Comparison of ENCODE assay signal across 16 cellular contexts in the genomic region with DNA sequence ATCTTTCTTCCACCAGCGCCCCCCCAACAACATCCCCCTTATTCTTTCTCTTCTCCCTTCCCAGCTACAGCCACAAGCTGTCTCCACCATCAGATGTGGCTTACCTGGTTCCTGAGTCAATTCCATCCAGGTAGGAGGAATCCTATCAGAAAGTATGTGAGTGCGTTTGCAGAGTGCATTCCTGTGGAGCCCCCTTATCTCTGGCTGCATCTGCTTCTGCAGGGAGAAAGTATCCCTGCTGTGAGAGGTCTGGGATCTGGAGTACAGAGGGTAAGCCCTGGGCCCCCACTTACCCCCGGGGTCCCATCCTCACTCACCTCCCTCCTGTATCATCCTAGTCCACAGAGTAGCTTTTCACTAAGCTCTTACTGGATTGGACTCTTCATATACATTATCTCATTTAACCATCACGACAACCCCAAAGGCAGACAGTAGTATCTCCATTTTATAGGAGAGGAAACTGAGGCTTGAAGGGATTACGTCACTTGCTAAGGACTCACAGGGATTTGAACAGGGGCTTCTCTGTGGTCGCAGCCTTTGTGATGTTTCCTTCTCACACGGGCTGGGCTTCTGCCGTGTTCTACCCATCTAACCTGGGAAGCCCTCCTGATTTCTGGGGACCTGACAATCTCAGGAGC. TPM values are rescaled to one million over a fixed set of nuclear protein-coding genes. Genes with fewer than 3 reads are reported as not detected.
DNase-seq lines count a peak whose midpoint lies in the region; ATAC-seq and TF ChIP-seq lines count a peak whose summit lies in the region.
"Had no signal": no experiment of that assay in that cellular context is flagged by ENCODE, and none has a peak within 500 bp of the region (broad histone marks: within the 10 kb centered on the region; RNA-seq: fewer than 3 reads in every experiment).

No MANE protein-coding gene starts in this region.

- no peak overlapping the region for H3K56ac ChIP-seq in mesendoderm (ENCODE audit: low read length)

- H3K4me3 Mint-ChIP-seq in activated CD8-positive, alpha-beta memory T cell treated with anti-CD3 and anti-CD28 coated beads, Interleukin-2, amount 10 ng/mL, durations not matched to agents 7 days and 5 days: no peak overlapping the region
- H3K4me3 Mint-ChIP-seq: CD14-positive monocyte; CD8-positive, alpha-beta T cell; HFFc6 had no signal

- H2BK120ac ChIP-seq in mesendoderm (ENCODE audit: low read depth, low read length): no peak overlapping the region

- H2BK15ac ChIP-seq in mesendoderm (replicated peaks; ENCODE audit: low read depth): no peak overlapping the region

- H2BK5ac ChIP-seq in mesendoderm (ENCODE audit: low read length): no peak overlapping the region

- H4K8ac ChIP-seq in mesendoderm (ENCODE audit: low read depth, low read length): no peak overlapping the region

- no peaks in the 10 kb centered on the region for H3K79me2 ChIP-seq in mesendoderm (ENCODE audit: control insufficient read depth, insufficient read depth, low read length)

- DNase-seq in activated CD8-positive, alpha-beta memory T cell treated with anti-CD3 and anti-CD28 coated beads, Interleukin-2, amount 10 ng/mL, durations not matched to agents 7 days and 5 days: peak; percentile 31
- DNase-seq in activated CD8-positive, alpha-beta memory T cell treated with anti-CD3 and anti-CD28 coated beads for 24 hours: no peak
- no peak for DNase-seq in foreskin keratinocyte
- peak; percentile 78 for DNase-seq in mesendoderm
- DNase-seq in spleen: peak; percentile 12
- no peak for DNase-seq in MV-4-11 (lab: John Stamatoyannopoulos, UW)
- DNase-seq in T-helper 2 cell: no peak
- no peak for DNase-seq in NCI-H1417 treated with DMSO at 0.1 percent for 48 hours (lab: John Stamatoyannopoulos, UW)
- DNase-seq: CD8-positive, alpha-beta T cell; COR-L47; DND-41; GF-D8; HFFc6 had no signal

- CTCF ChIA-PET in activated CD8-positive, alpha-beta memory T cell treated with anti-CD3 and anti-CD28 coated beads, Interleukin-2, amount 10 ng/mL, durations not matched to agents 7 days and 5 days (lab: Charles Lee): interaction anchor here (1.7 kb wide), 1 partner anchor 173 kb away, joined by 4 read pairs; a partner anchor contains a TSS

- H3K4me3 ChIP-seq in mesendoderm (ENCODE audit: low read length) (no peak overlapping the region), spleen (no peak overlapping the region)
- H3K4me3 ChIP-seq: HAP-1 had no signal

- no peak overlapping the region for H2AK5ac ChIP-seq in mesendoderm (ENCODE audit: low read length)

- peak overlapping the region; percentile 76 for H3K27ac ChIP-seq in foreskin keratinocyte
- H3K27ac ChIP-seq in mesendoderm (ENCODE audit: low read depth, low read length): no peak overlapping the region
- no peak overlapping the region for H3K27ac ChIP-seq in spleen
- H3K27ac ChIP-seq: 22Rv1 had no signal

- no peak overlapping the region for H3K9ac ChIP-seq in mesendoderm (ENCODE audit: low read length)

- no peak overlapping the region for H3K27ac Mint-ChIP-seq in activated CD8-positive, alpha-beta memory T cell treated with anti-CD3 and anti-CD28 coated beads, Interleukin-2, amount 10 ng/mL, durations not matched to agents 7 days and 5 days
- H3K27ac Mint-ChIP-seq: CD8-positive, alpha-beta T cell; HFFc6 had no signal

- no peak overlapping the region for H4K5ac ChIP-seq in mesendoderm (ENCODE audit: low read length)

- no peak for TF ChIP-seq CTCF in foreskin keratinocyte (conservative IDR thresholded peaks at IDR 0.05)
- no peak for TF ChIP-seq CTCF in spleen (IDR thresholded peaks at IDR 0.05 in 8 of 11, conservative IDR thresholded peaks at IDR 0.05 in 3 of 11)

- no peaks in the 10 kb centered on the region for H3K4me1 Mint-ChIP-seq in activated CD8-positive, alpha-beta memory T cell treated with anti-CD3 and anti-CD28 coated beads, Interleukin-2, amount 10 ng/mL, durations not matched to agents 7 days and 5 days
- H3K4me1 Mint-ChIP-seq: CD14-positive monocyte had no signal

- no peak for TF ChIP-seq POLR2A in spleen (IDR thresholded peaks at IDR 0.05)

- no peak overlapping the region for H3K18ac ChIP-seq in mesendoderm (ENCODE audit: low read length)

- no peaks in the 10 kb centered on the region for H3K9me3 Mint-ChIP-seq in activated CD8-positive, alpha-beta memory T cell treated with anti-CD3 and anti-CD28 coated beads, Interleukin-2, amount 10 ng/mL, durations not matched to agents 7 days and 5 days (ENCODE audit: low read depth)
- H3K9me3 Mint-ChIP-seq: CD8-positive, alpha-beta T cell; HFFc6 had no signal

- no peak for ATAC-seq in activated CD8-positive, alpha-beta memory T cell treated with anti-CD3 and anti-CD28 coated beads, Interleukin-2, amount 10 ng/mL, durations not matched to agents 7 days and 5 days
- no peak for ATAC-seq in foreskin keratinocyte
- ATAC-seq: CD8-positive, alpha-beta T cell had no signal

- no peak overlapping the region for H3K4ac ChIP-seq in mesendoderm (ENCODE audit: low read depth, low read length)

- H3K36me3 Mint-ChIP-seq in activated CD8-positive, alpha-beta memory T cell treated with anti-CD3 and anti-CD28 coated beads, Interleukin-2, amount 10 ng/mL, durations not matched to agents 7 days and 5 days: no peaks in the 10 kb centered on the region
- H3K36me3 Mint-ChIP-seq: CD14-positive monocyte; CD8-positive, alpha-beta T cell had no signal

- H3K23ac ChIP-seq in mesendoderm (ENCODE audit: low read length): no peak overlapping the region

- H3K27me3 ChIP-seq in foreskin keratinocyte (no peaks in the 10 kb centered on the region), mesendoderm (ENCODE audit: insufficient read depth, low read length, poor library complexity) (no peaks in the 10 kb centered on the region), spleen (replicated peaks in 1 of 7) (peaks cover 0 to 14% (median 0%) of the 10 kb centered on the region in 7 donors)

- peaks cover 19% of the 10 kb centered on the region for H3K27me3 Mint-ChIP-seq in activated CD8-positive, alpha-beta memory T cell treated with anti-CD3 and anti-CD28 coated beads, Interleukin-2, amount 10 ng/mL, durations not matched to agents 7 days and 5 days

- intact Hi-C loops in spleen (cut with DNase I; ENCODE audit: low total_unique reads): no loop called here

- H3K4me2 ChIP-seq in mesendoderm (ENCODE audit: low read length): no peak overlapping the region

- H3K4me1 ChIP-seq in foreskin keratinocyte (peaks cover 11% of the 10 kb centered on the region), mesendoderm (ENCODE audit: control insufficient read depth, low read depth, low read length) (peaks cover 12% of the 10 kb centered on the region), spleen (peaks cover 0 to 4% (median 0%) of the 10 kb centered on the region in 6 donors)
- H3K4me1 ChIP-seq: HAP-1 had no signal

- WGBS in mesendoderm (ENCODE audit: extremely low coverage, insufficient coverage, low lambda C conversion rate): no CpG with 5 or more reads among the region's 8 CpGs
- 85 to 92% (median 92%) methylated on average over 8 of the region's 8 CpGs for WGBS in spleen, 5 donors

- no peaks in the 10 kb centered on the region for H3K9me3 ChIP-seq in spleen
- H3K9me3 ChIP-seq: HAP-1 had no signal

- no peaks in the 10 kb centered on the region for H3K36me3 ChIP-seq in mesendoderm (ENCODE audit: control insufficient read depth, insufficient read depth, low read length)
- H3K36me3 ChIP-seq in spleen: no peaks in the 10 kb centered on the region
- H3K36me3 ChIP-seq: HAP-1 had no signal

- H3K79me1 ChIP-seq in mesendoderm (ENCODE audit: low read length): no peaks in the 10 kb centered on the region

RNA-seq across cellular contexts. Expression of a gene that starts 22.2 kb away (rescaled TPM):
- 1 to 10 TPM; 2.8 to 5.9 TPM for total RNA-seq in activated CD8-positive, alpha-beta memory T cell treated with anti-CD3 and anti-CD28 coated beads, Interleukin-2, amount 10 ng/mL, durations not matched to agents 7 days and 5 days
- total RNA-seq in foreskin keratinocyte (18.4 and 19.1 TPM in 2 replicates), spleen (10 to 100 TPM; 16.5 to 22.6 (median 19.0) TPM)
- polyA plus RNA-seq in foreskin keratinocyte (17.0 and 19.1 TPM in 2 replicates), spleen (10 to 100 TPM; 36.2 to 42.1 (median 38.1) TPM)
- 39.9 TPM for polyA plus RNA-seq in mesendoderm (2013, experiment 1 of 2)
- polyA plus RNA-seq in mesendoderm (2013, experiment 2 of 2): 40.8 TPM

Comparison
In these comparisons a context has a peak if more than half of its experiments do, and no peak if none do; other contexts are left out.
1. DNase-seq: peak in activated CD8-positive, alpha-beta memory T cell treated with anti-CD3 and anti-CD28 coated beads, Interleukin-2, amount 10 ng/mL, durations not matched to agents 7 days and 5 days (single experiment), mesendoderm (single experiment) and spleen (single experiment); none in activated CD8-positive, alpha-beta memory T cell treated with anti-CD3 and anti-CD28 coated beads for 24 hours (single experiment), foreskin keratinocyte (0 of 2), MV-4-11 (single experiment), T-helper 2 cell (0 of 5) and NCI-H1417 treated with DMSO at 0.1 percent for 48 hours (single experiment).